8 cellular contexts compared by ENCODE assay signal in the genomic region with DNA sequence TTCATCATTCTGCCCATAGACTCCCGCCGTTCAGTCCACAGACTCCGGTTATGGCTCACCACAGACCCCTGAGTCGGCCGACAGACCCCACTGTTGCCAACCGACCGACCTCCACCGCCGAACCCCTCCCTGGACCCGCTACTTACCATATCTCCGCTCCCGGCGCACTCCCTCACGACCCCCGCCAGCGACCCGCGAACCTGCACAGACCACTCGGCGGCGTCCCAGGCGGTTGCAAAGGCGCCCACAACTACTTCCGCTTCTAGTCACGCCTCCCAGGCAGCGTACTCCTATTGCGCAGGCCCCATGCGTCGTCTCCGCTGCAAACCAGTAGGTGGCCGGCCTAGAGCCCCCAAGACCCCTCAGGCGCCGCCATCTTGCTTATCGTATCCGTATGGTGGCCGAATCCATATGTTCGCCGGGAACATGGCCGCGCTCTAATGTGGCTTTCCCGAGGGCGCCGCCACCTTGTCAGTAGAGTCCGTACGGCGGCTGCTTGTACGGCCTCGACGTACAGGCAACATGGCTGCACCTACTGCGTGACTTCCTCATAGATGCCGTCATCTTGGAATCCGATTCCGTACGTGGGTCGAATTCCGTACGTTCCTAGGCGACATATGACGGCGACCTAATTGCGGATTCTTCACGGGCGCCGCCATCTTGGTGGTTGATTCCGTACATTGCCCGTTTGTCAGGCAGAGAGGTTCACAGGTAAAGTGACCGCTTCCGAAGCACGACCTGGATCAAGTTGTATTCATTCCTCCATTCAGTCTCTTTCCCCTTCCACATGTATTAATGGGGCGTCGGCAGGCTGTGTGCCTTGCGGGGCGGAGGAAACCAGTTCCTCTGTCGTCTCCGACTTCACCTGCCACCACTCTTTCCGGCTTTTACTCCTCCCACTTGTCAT. TPM values are rescaled to one million over a fixed set of nuclear protein-coding genes. Genes with fewer than 3 reads are reported as not detected.
DNase-seq lines count a peak whose midpoint lies in the region; ATAC-seq, FAIRE-seq and TF ChIP-seq lines count a peak whose summit lies in the region.

CXXC1 (minus strand) TSS at position 252 of the 907 bp plus-strand sequence; CDS start at position 149, 103 bp downstream.

- peak within 1 kb of the TSS; percentile 64 to 92 for H3K9ac ChIP-seq in kidney (ENCODE audit: low read length in 2 of 2)

- peak; percentile 99 for FAIRE-seq in kidney (lab: Jason Lieb, UNC)

- H3K4me1 ChIP-seq in BE2C (no peaks in the 10 kb centered on the region), kidney (ENCODE audit: control insufficient read depth in 1 of 2, insufficient read depth in 1 of 2, low read depth in 1 of 2, low read length in 2 of 2) (peaks cover 0 to 4% of the 10 kb centered on the region in 2 donors)

- H3K36me3 ChIP-seq in BE2C (no peaks in the 10 kb centered on the region; the same call in 1 of the 2 replicates), kidney (ENCODE audit: control insufficient read depth in 1 of 2, insufficient read depth in 2 of 2, low read length in 2 of 2) (peaks cover 9 to 11% of the 10 kb centered on the region in 2 donors)

- no peaks in the 10 kb centered on the region for H3K27me3 ChIP-seq in BE2C

- TF ChIP-seq CTCF in BE2C (IDR thresholded peaks at IDR 0.05; ENCODE audit: low read depth, low read length) = peak; percentile 40
- peak; percentile 43 for TF ChIP-seq CTCF in kidney (IDR thresholded peaks at IDR 0.05; ENCODE audit: borderline replicate concordance, extremely low read depth, insufficient read depth)

- ATAC-seq in HG03439 (IDR thresholded peaks at IDR 0.05; ENCODE audit: unreplicated experiment) = peak; percentile 89

- H3K4me3 ChIP-seq in BE2C (ENCODE audit: low read depth, low read length) (peak within 1 kb of the TSS; percentile 80), kidney (ENCODE audit: low read length in 2 of 2) (peak within 1 kb of the TSS; percentile 91 to 97)

- peak within 1 kb of the TSS; percentile 75 to 90 for H3K27ac ChIP-seq in kidney (ENCODE audit: low read depth in 2 of 2, low read length in 2 of 2)

- H3K9me3 ChIP-seq in BE2C = no peaks in the 10 kb centered on the region
- H3K9me3 ChIP-seq in kidney (ENCODE audit: control insufficient read depth in 1 of 2, low read length in 2 of 2) = no peaks in the 10 kb centered on the region

- intact Hi-C loops in kidney (cut with DNase I) = no loop called here

- DNase-seq in BE2C (peak; percentile 94), NCI-H510A (lab: John Stamatoyannopoulos, UW) (peak; percentile 90), cerebellum (ENCODE audit: low spot score) (peak; percentile 96), kidney (peak; percentile 99)
- DNase-seq in activated CD4-positive, alpha-beta T cell treated with anti-CD3 and anti-CD28 coated beads for 1 hour = peak; percentile 97
- DNase-seq in stimulated activated CD4-positive, alpha-beta T cell treated with anti-CD3 and anti-CD28 coated beads, Interleukin-15, amount 100 ng/mL, for 24 hours = peak; percentile 97

- peak; percentile 77 for TF ChIP-seq POLR2A in GM19193 (IDR thresholded peaks at IDR 0.05; ENCODE audit: extremely low read depth, insufficient read depth, insufficient read length)

RNA-seq across cellular contexts. Expression of gene CXXC1, which starts in this region (rescaled TPM):
- 138 TPM for polyA plus RNA-seq in BE2C (2012; ENCODE audit: insufficient read depth, insufficient read length, low read depth)
- total RNA-seq in cerebellum (38.4 TPM), kidney (88.7 TPM)
- polyA plus RNA-seq in kidney (ENCODE audit: insufficient read depth, low read depth, low replicate concordance) = 39.0 TPM

Comparison
In these comparisons a context has a peak if more than half of its experiments do, and no peak if none do; other contexts are left out.
1. Peak in every context shown above with its lines: DNase-seq, ATAC-seq, H3K4me3 ChIP-seq and H3K27ac ChIP-seq.